Comparison of ENCODE assay signal across 9 cellular contexts in genomic region chr5:322942-323879, GRCh38.
DNase-seq lines count a peak whose midpoint lies in the region; ATAC-seq and TF ChIP-seq lines count a peak whose summit lies in the region.
"Had no signal": no experiment of that assay in that cellular context is flagged by ENCODE, and none has a peak within 500 bp of the region (broad histone marks: within the 10 kb centered on the region; RNA-seq: fewer than 3 reads in every experiment).

No MANE protein-coding gene starts in this region.

- H3K27me3 ChIP-seq in HL-60 (ENCODE audit: insufficient read depth, poor library complexity, severe bottlenecking) (no peaks in the 10 kb centered on the region), rectal smooth muscle tissue (ENCODE audit: control insufficient read depth, insufficient read depth, low read length) (peaks cover 19% of the 10 kb centered on the region)

- H3K27ac ChIP-seq in HL-60 (replicated peaks): peak overlapping the region; percentile 85
- H3K27ac ChIP-seq in rectal smooth muscle tissue (ENCODE audit: low read depth, low read length): no peak overlapping the region

- no peaks in the 10 kb centered on the region for H3K36me3 ChIP-seq in rectal smooth muscle tissue (ENCODE audit: control insufficient read depth, insufficient read depth, low read length)

- ATAC-seq in GM18519 (IDR thresholded peaks at IDR 0.05; ENCODE audit: low FRiP score, unreplicated experiment) (no peak), GM18861 (IDR thresholded peaks at IDR 0.05; ENCODE audit: unreplicated experiment) (no peak)

- TF ChIP-seq CTCF in HL-60 (IDR thresholded peaks at IDR 0.05; ENCODE audit: insufficient read depth, low read length) (no peak), astrocyte of the cerebellum (IDR thresholded peaks at IDR 0.05; ENCODE audit: low read depth, low read length, missing control alignments) (no peak)

- in situ Hi-C loops in astrocyte of the cerebellum (cut with HindIII; ENCODE audit: low sequenced_read_pairs): no loop called here

- no peak overlapping the region for H3K9ac ChIP-seq in rectal smooth muscle tissue (ENCODE audit: low read length)

- no peaks in the 10 kb centered on the region for H3K4me1 ChIP-seq in rectal smooth muscle tissue (ENCODE audit: control insufficient read depth, insufficient read depth, low read length)

- H3K4me3 ChIP-seq in HL-60 (replicated peaks; ENCODE audit: insufficient read depth, low read length) (peak overlapping the region; percentile 50), astrocyte of the cerebellum (ENCODE audit: low read depth, low read length) (peak overlapping the region; percentile 54), rectal smooth muscle tissue (ENCODE audit: low read length) (peak overlapping the region; percentile 44)

- DNase-seq in NCI-H748 (lab: John Stamatoyannopoulos, UW; ENCODE audit: unreplicated experiment) (peak; percentile 58), NCI-H748 treated with DMSO at 0.1 percent for 48 hours (lab: John Stamatoyannopoulos, UW) (no peak), HL-60 (ENCODE audit: low read depth in 1 of 2, low spot score in 1 of 2) (peak in 1 of 2 experiments; percentile 60), astrocyte of the cerebellum (ENCODE audit: low read depth) (no peak), COLO829 (ENCODE audit: low spot score) (no peak)
- DNase-seq: activated CD4-positive, alpha-beta T cell treated with anti-CD3 and anti-CD28 coated beads for 4 hours had no signal
